ENCODE assay signal across 8 cellular contexts in genomic region chr20:47318596-47319516, GRCh38. TPM values are rescaled to one million over a fixed set of nuclear protein-coding genes. Genes with fewer than 3 reads are reported as not detected.
DNase-seq lines count a peak whose midpoint lies in the region; ATAC-seq and TF ChIP-seq lines count a peak whose summit lies in the region.

No MANE protein-coding gene starts in this region.

- peaks cover 65% of the 10 kb centered on the region for H3K4me1 ChIP-seq in iPS-15b (ENCODE audit: control insufficient read depth, insufficient read depth, low read length)
- H3K4me1 ChIP-seq in psoas muscle: peaks cover 59% of the 10 kb centered on the region

- H3K9me3 ChIP-seq in iPS-15b (ENCODE audit: control insufficient read depth, insufficient read depth, low read length) (no peaks in the 10 kb centered on the region), psoas muscle (no peaks in the 10 kb centered on the region)

- intact Hi-C loops in psoas muscle (cut with DNase I): loop anchor here (2.0 to 10.0 kb wide), 2 partner anchors 42 to 1384 kb away; partner anchors contain the start of gene PCIF1 (in 1 of the 2)

- H3K4me3 Mint-ChIP-seq in brain: peak overlapping the region; percentile 70 to 79 (median 76)

- H3K36me3 ChIP-seq in iPS-15b (ENCODE audit: control insufficient read depth, insufficient read depth, low read length) (no peaks in the 10 kb centered on the region), psoas muscle (ENCODE audit: insufficient read depth in 1 of 2, low read depth in 1 of 2) (no peaks in the 10 kb centered on the region)

- ATAC-seq in psoas muscle (peak; percentile 45 to 66 (median 56)), HG03175 (IDR thresholded peaks at IDR 0.05; ENCODE audit: unreplicated experiment) (no peak), HG03342 (IDR thresholded peaks at IDR 0.05; ENCODE audit: unreplicated experiment) (no peak)

- peaks cover 3% of the 10 kb centered on the region for H3K27me3 Mint-ChIP-seq in brain

- whole genome bisulfite sequencing in psoas muscle, 3 donors: 3 to 7% (median 4%) methylated on average over 28 of the region's 28 CpGs

- peak overlapping the region; percentile 97 for H3K9ac ChIP-seq in iPS-15b (ENCODE audit: low read depth, low read length)

- H3K27ac Mint-ChIP-seq in brain: peak overlapping the region; percentile 95 to 100 (median 96)

- DNase-seq in ELF-1 (ENCODE audit: low read depth, low spot score) (peak; percentile 87), NCI-H526 treated with DMSO at 0.1 percent for 48 hours (lab: John Stamatoyannopoulos, UW) (peak; percentile 84), psoas muscle (peak; percentile 83 to 91), epidermal melanocyte (ENCODE audit: insufficient read length, low spot score) (no peak)

- peak overlapping the region; percentile 96 for H3K27ac ChIP-seq in psoas muscle

- H3K4me3 ChIP-seq in iPS-15b (ENCODE audit: low read depth, low read length) (peak overlapping the region; percentile 56), psoas muscle (peak overlapping the region; percentile 58)

- H3K36me3 Mint-ChIP-seq in brain: peaks cover 13% of the 10 kb centered on the region

- H3K27me3 ChIP-seq in iPS-15b (ENCODE audit: control insufficient read depth, insufficient read depth, low read length): no peaks in the 10 kb centered on the region
- no peaks in the 10 kb centered on the region for H3K27me3 ChIP-seq in psoas muscle (ENCODE audit: insufficient read depth in 3 of 3, low read length in 2 of 3)

- TF ChIP-seq CTCF in brain (conservative IDR thresholded peaks at IDR 0.05) (no peak), psoas muscle (IDR thresholded peaks at IDR 0.05) (no peak)

- H3K4me1 Mint-ChIP-seq in brain: peaks cover 92% of the 10 kb centered on the region

- peaks cover 0 to 2% (median 0%) of the 10 kb centered on the region in 5 experiments for H3K9me3 Mint-ChIP-seq in brain

RNA-seq across cellular contexts. Expression of gene ZMYND8, which starts 37.6 kb away (rescaled TPM):
- 29.9 TPM for polyA plus RNA-seq in brain (ENCODE audit: insufficient read depth, low read depth, low replicate concordance)
- total RNA-seq in psoas muscle: 10 to 100 TPM; 17.7 to 42.9 (median 22.4) TPM
- polyA plus RNA-seq in psoas muscle: 1 to 10 TPM; 4.7 to 9.5 (median 8.2) TPM

Comparison
In these comparisons a context has a peak if more than half of its experiments do, and no peak if none do; other contexts are left out.
1. ATAC-seq: peak in psoas muscle (4 of 4); none in HG03175 (single experiment) and HG03342 (single experiment).